8 cellular contexts compared by ENCODE assay signal in genomic region chr1:212035123-212035834, GRCh38. TPM values are rescaled to one million over a fixed set of nuclear protein-coding genes. Genes with fewer than 3 reads are reported as not detected.
DNase-seq lines count a peak whose midpoint lies in the region; ATAC-seq and TF ChIP-seq lines count a peak whose summit lies in the region.

DTL (plus strand) TSS chr1:212035748; CDS start chr1:212035891, 143 bp downstream.
INTS7 (minus strand) TSS chr1:212035557; CDS start chr1:212035437, 120 bp downstream.

- H3K9me2 ChIP-seq in SK-N-SH, result no peaks in the 10 kb centered on the region

- ATAC-seq in HG02588 (IDR thresholded peaks at IDR 0.05; ENCODE audit: unreplicated experiment) (peak; percentile 72), gastroesophageal sphincter (peak; percentile 97)

- H3K36me3 ChIP-seq in SK-N-SH (replicated peaks in 1 of 2; ENCODE audit: control insufficient read depth in 1 of 2, insufficient read depth in 2 of 2, low read length in 1 of 2) (peaks cover 0 to 10% of the 10 kb centered on the region in 2 experiments), gastroesophageal sphincter (no peaks in the 10 kb centered on the region), neutrophil (no peaks in the 10 kb centered on the region)

- CTCF ChIA-PET in SK-N-SH (lab: Yijun Ruan, JAX), result interaction anchor here (0.5 to 4.9 kb wide), 71 partner anchors 8 to 442 kb away, joined by 3 to 85 read pairs (median 4); partner anchors contain the start of genes NEK2 and PPP2R5A

- H3K9ac ChIP-seq in SK-N-SH, result peak within 1 kb of the TSS; percentile 87

- TF ChIP-seq EP300 in SK-N-SH (IDR thresholded peaks at IDR 0.05; ENCODE audit: borderline replicate concordance in 1 of 2, low read depth in 1 of 2, low read length in 1 of 2) (peak in 1 of 2 experiments; percentile 27; a peak in 1 of 4 replicates), gastroesophageal sphincter (IDR thresholded peaks at IDR 0.05) (no peak)

- no peaks in the 10 kb centered on the region for H3K9me3 ChIP-seq in SK-N-SH
- no peaks in the 10 kb centered on the region for H3K9me3 ChIP-seq in gastroesophageal sphincter
- H3K9me3 ChIP-seq in neutrophil, result no peaks in the 10 kb centered on the region

- H3K4me1 ChIP-seq in SK-N-SH (ENCODE audit: control insufficient read depth in 1 of 2, insufficient read depth in 2 of 2, low read depth in 1 of 2, low read length in 1 of 2), result peaks cover 18 to 22% of the 10 kb centered on the region in 2 experiments; a peak in 3 of 4 replicates
- H3K4me1 ChIP-seq in gastroesophageal sphincter, result peaks cover 3 to 38% (median 12%) of the 10 kb centered on the region in 3 donors
- H3K4me1 ChIP-seq in neutrophil (ENCODE audit: control insufficient read depth in 1 of 2, insufficient read depth in 1 of 2, low read depth in 1 of 2, low read length in 1 of 2), result peaks cover 27 to 30% of the 10 kb centered on the region in 2 experiments

- H3K4me3 ChIP-seq in SK-N-SH (ENCODE audit: low read depth in 2 of 2, low read length in 1 of 2) (peak within 1 kb of the TSS; percentile 89 to 99), gastroesophageal sphincter (peak within 1 kb of the TSS; percentile 60 to 66), neutrophil (ENCODE audit: low read depth in 1 of 2, low read length in 1 of 2) (peak within 1 kb of the TSS; percentile 86 to 91)

- H3F3A ChIP-seq in SK-N-SH (replicated peaks; ENCODE audit: insufficient read depth), result peaks cover 25% of the 10 kb centered on the region

- peak within 1 kb of the TSS; percentile 86 for H3K4me2 ChIP-seq in SK-N-SH

- under 1% methylated on average over 49 of the region's 53 CpGs for WGBS in SK-N-SH (ENCODE audit: low lambda C conversion rate)
- WGBS in gastroesophageal sphincter (ENCODE audit: low coverage in 1 of 2), 2 donors, result 0% methylated on average over 19 to 24 of the region's 53 CpGs

- peak; percentile 74 for TF ChIP-seq CTCF in GM10266 (IDR thresholded peaks at IDR 0.05; ENCODE audit: control insufficient read depth, insufficient read depth, low read depth, missing control alignments)
- peak; percentile 92 for TF ChIP-seq CTCF in SK-N-SH (IDR thresholded peaks at IDR 0.05)
- peak; percentile 88 to 94 (median 92) for TF ChIP-seq CTCF in gastroesophageal sphincter (IDR thresholded peaks at IDR 0.05)
- TF ChIP-seq CTCF in neutrophil (IDR thresholded peaks at IDR 0.05), result peak; percentile 84

- no peak for TF ChIP-seq RAD21 in SK-N-SH (IDR thresholded peaks at IDR 0.05; ENCODE audit: low read length)

- TF ChIP-seq POLR2A in gastroesophageal sphincter (IDR thresholded peaks at IDR 0.05), result no peak

- DNase-seq in GM10266 (ENCODE audit: extremely low spot score), result peak; percentile 94
- DNase-seq in NCI-H1048 (lab: John Stamatoyannopoulos, UW), result peak; percentile 100
- DNase-seq in SK-N-SH, result peak; percentile 94
- DNase-seq in activated naive CD4-positive, alpha-beta T cell treated with anti-CD3 and anti-CD28 coated beads, Interleukin-2, amount 50 U/mL, for 16 hours, result peak; percentile 98
- peak; percentile 99 for DNase-seq in superior temporal gyrus (ENCODE audit: extremely low spot score)

- H2AFZ ChIP-seq in SK-N-SH (ENCODE audit: low read depth), result peak within 1 kb of the TSS; percentile 93

- H3K79me2 ChIP-seq in SK-N-SH (ENCODE audit: insufficient read depth), result peaks cover 82% of the 10 kb centered on the region

- H4K20me1 ChIP-seq in SK-N-SH (ENCODE audit: insufficient read depth), result peaks cover 2% of the 10 kb centered on the region; the same call in 1 of the 2 replicates

- peak within 1 kb of the TSS; percentile 81 to 93 for H3K27ac ChIP-seq in SK-N-SH (ENCODE audit: low read depth in 2 of 2, low read length in 1 of 2)
- peak within 1 kb of the TSS; percentile 55 to 90 (median 84) for H3K27ac ChIP-seq in gastroesophageal sphincter
- H3K27ac ChIP-seq in neutrophil, result peak within 1 kb of the TSS; percentile 85

- H3K27me3 ChIP-seq in SK-N-SH (ENCODE audit: insufficient read depth) (no peaks in the 10 kb centered on the region), gastroesophageal sphincter (no peaks in the 10 kb centered on the region), neutrophil (no peaks in the 10 kb centered on the region)

- POLR2A ChIA-PET in SK-N-SH (lab: Yijun Ruan, JAX), result interaction anchor here (0.6 to 1.6 kb wide), 10 partner anchors 9 to 573 kb away, joined by 3 to 5 read pairs (median 3); partner anchors contain the start of genes ATF3 and NEK2

TF ChIP-seq in SK-N-SH, 30 proteins besides CTCF, POLR2A, EP300 and RAD21 (continues in another document):
- TF ChIP-seq GABPA (IDR thresholded peaks at IDR 0.05; ENCODE audit: low read depth) (peak; percentile 70), EZH2phosphoT487 (IDR thresholded peaks at IDR 0.05; ENCODE audit: borderline replicate concordance, low read depth) (no peak), JUND (IDR thresholded peaks at IDR 0.05) (no peak), MXI1 (IDR thresholded peaks at IDR 0.05; ENCODE audit: low read depth, low read length) (peak; percentile 92), YY1 (IDR thresholded peaks at IDR 0.05; ENCODE audit: low read depth) (peak; percentile 86; the same call in 1 of the 2 replicates), CHD2 (IDR thresholded peaks at IDR 0.05; ENCODE audit: low read length, partially characterized antibody) (no peak), NRF1 (IDR thresholded peaks at IDR 0.05; ENCODE audit: low read depth, low read length) (peak; percentile 99), GATA2 (CRISPR knock-in tag; IDR thresholded peaks at IDR 0.05) (no peak), SIN3A (IDR thresholded peaks at IDR 0.05; ENCODE audit: borderline replicate concordance, low read depth, low read length) (peak; percentile 98), RFX5 (IDR thresholded peaks at IDR 0.05; ENCODE audit: low read length) (peak; percentile 75), TAF1 (IDR thresholded peaks at IDR 0.05; ENCODE audit: borderline replicate concordance, low read depth, low read length) (peak; percentile 66; the same call in 1 of the 2 replicates), PBX3 (IDR thresholded peaks at IDR 0.05) (no peak; the same call in 1 of the 2 replicates), TCF12 (IDR thresholded peaks at IDR 0.05) (0 out of 2 replicates have a peak, but pooled peaks have one; percentile 10), RXRA (IDR thresholded peaks at IDR 0.05; ENCODE audit: borderline replicate concordance, low read depth) (no peak), MAX (IDR thresholded peaks at IDR 0.05; ENCODE audit: low read depth) (peak; percentile 83), USF1 (IDR thresholded peaks at IDR 0.05; ENCODE audit: borderline replicate concordance, low read depth) (no peak), POLR2AphosphoS5 (IDR thresholded peaks at IDR 0.05; ENCODE audit: low read depth, low read length) (peak; percentile 92), NFIC (IDR thresholded peaks at IDR 0.05; ENCODE audit: borderline replicate concordance) (no peak; the same call in 1 of the 2 replicates)

RNA-seq across cellular contexts. Expression of gene DTL, which starts in this region (rescaled TPM):
- 9.3 and 12.6 TPM in 2 replicates for polyA plus RNA-seq in SK-N-SH (2012; rRNA removed)
- polyA plus RNA-seq in SK-N-SH (2012; cell fraction: cytosol; rRNA removed), result 7.9 and 9.3 TPM in 2 replicates
- polyA plus RNA-seq in SK-N-SH (2012; cell fraction: nucleus; rRNA removed), result 7.0 and 13.1 TPM in 2 replicates
- 1 to 10 TPM in 1 of 4 donors, under 1 TPM in 2, not detected in 1; 0.08 to 1.6 (median 0.54) TPM for total RNA-seq in gastroesophageal sphincter

RNA-seq across cellular contexts. Expression of gene INTS7, which starts in this region (rescaled TPM):
- 8.7 and 11.7 TPM in 2 replicates for polyA plus RNA-seq in SK-N-SH (2012; rRNA removed)
- polyA plus RNA-seq in SK-N-SH (2012; cell fraction: cytosol; rRNA removed), result 9.1 and 10.3 TPM in 2 replicates
- polyA plus RNA-seq in SK-N-SH (2012; cell fraction: nucleus; rRNA removed), result 5.2 and 13.6 TPM in 2 replicates
- total RNA-seq in gastroesophageal sphincter, result 10 to 100 TPM in 1 of 4 donors, 1 to 10 TPM in 3; 6.1 to 14.2 (median 8.2) TPM

Comparison
In these comparisons a context has a peak if more than half of its experiments do, and no peak if none do; other contexts are left out.
1. Peak in every context shown above with its lines: DNase-seq, ATAC-seq, H3K4me3 ChIP-seq and H3K27ac ChIP-seq.